7 cellular contexts compared by ENCODE assay signal in the genomic region with DNA sequence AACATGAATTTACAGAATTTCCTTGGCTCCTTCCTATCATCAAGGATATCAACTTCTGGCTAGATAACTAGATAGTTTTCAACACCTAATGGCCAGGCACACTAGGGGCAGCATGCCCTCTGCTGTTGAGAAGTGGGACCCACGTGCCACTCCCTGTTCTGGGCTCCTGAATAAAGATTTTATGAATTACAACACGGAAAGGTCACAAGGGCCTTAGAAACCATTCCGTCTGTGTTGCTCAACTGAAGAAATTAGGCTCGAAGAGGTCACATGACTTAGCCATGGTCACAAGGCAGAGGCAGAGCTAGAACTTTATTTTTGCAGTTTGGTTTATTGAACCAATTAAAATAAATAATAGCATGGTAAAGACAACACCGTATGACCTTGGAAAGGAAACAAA. TPM values are rescaled to one million over a fixed set of nuclear protein-coding genes. Genes with fewer than 3 reads are reported as not detected.
DNase-seq lines count a peak whose midpoint lies in the region; ATAC-seq and TF ChIP-seq lines count a peak whose summit lies in the region.

No MANE protein-coding gene starts in this region.

- H3K18ac ChIP-seq in IMR-90 (ENCODE audit: low read depth, low read length), result no peak overlapping the region

- H2BK20ac ChIP-seq in IMR-90 (ENCODE audit: low read depth, low read length), result 0 out of 2 replicates have a peak overlapping the region, but pooled peaks have one; percentile 28

- H3K9me3 ChIP-seq in IMR-90 (ENCODE audit: control insufficient read depth, insufficient read depth, low read length), result no peaks in the 10 kb centered on the region
- H3K9me3 ChIP-seq in transverse colon, result no peaks in the 10 kb centered on the region

- H3K27ac ChIP-seq in IMR-90 (ENCODE audit: insufficient read depth, low read length) (no peak overlapping the region), transverse colon (no peak overlapping the region)

- no peaks in the 10 kb centered on the region for H3K36me3 ChIP-seq in IMR-90 (ENCODE audit: control insufficient read depth, insufficient read depth, low read length)
- H3K36me3 ChIP-seq in transverse colon, result no peaks in the 10 kb centered on the region

- POLR2A ChIA-PET in IMR-90 (lab: Charles Lee; ENCODE audit: unreplicated experiment), result interaction anchor here (0.6 kb wide), 1 partner anchor 46 kb away, joined by 9 read pairs; no protein-coding TSS in a partner anchor

- BruUV-seq in IMR-90 (replicated peaks; lab: Mats Ljungman, UMichigan), result no TSS peak

- no peak overlapping the region for H4K5ac ChIP-seq in IMR-90 (ENCODE audit: low read depth, low read length)

- H2BK15ac ChIP-seq in IMR-90 (ENCODE audit: low read depth, low read length), result no peak overlapping the region

- no peak for TF ChIP-seq EP300 in transverse colon (IDR thresholded peaks at IDR 0.05; ENCODE audit: low read depth)

- intact Hi-C loops in IMR-90 (cut with micrococcal nuclease), result loop anchor here (1.0 kb wide), 1 partner anchor 146 kb away; no protein-coding TSS in a partner anchor
- intact Hi-C loops in left colon (cut with DNase I, micrococcal nuclease), result loop anchor here in 1 of 2 donors (10.0 kb wide), 1 partner anchor 149 kb away; no protein-coding TSS in a partner anchor
- intact Hi-C loops in transverse colon (cut with DNase I; ENCODE audit: low total_unique reads), result no loop called here

- H3K79me1 ChIP-seq in IMR-90 (ENCODE audit: low read depth in 1 of 2, low read length in 2 of 2), result peaks cover 0 to 11% of the 10 kb centered on the region in 2 experiments; a peak in 2 of 4 replicates

- H3K9ac ChIP-seq in IMR-90 (ENCODE audit: low read depth, low read length), result no peak overlapping the region

- in situ Hi-C loops in IMR-90 (cut with MboI; ENCODE audit: low sequenced_read_pairs) (no loop called here), transverse colon (cut with MboI; ENCODE audit: low pct_ligation_motif_present in 1 of 4, low pct_unique_long_range_greater_than_20kb in 1 of 4, low sequenced_read_pairs in 3 of 4) (loop anchor here in 1 of 4 donors (25.0 kb wide), 1 partner anchor 948 kb away; no protein-coding TSS in a partner anchor)

- no peak overlapping the region for H3K4me2 ChIP-seq in IMR-90 (ENCODE audit: low read depth, low read length)

- peaks cover 5% of the 10 kb centered on the region; the same call in 1 of the 2 replicates for H3K4me1 ChIP-seq in IMR-90 (ENCODE audit: control insufficient read depth, insufficient read depth, low read length)
- H3K4me1 ChIP-seq in transverse colon, result peaks cover 0 to 27% (median 8%) of the 10 kb centered on the region in 4 donors

- H3K4ac ChIP-seq in IMR-90 (ENCODE audit: low read depth, low read length), result 0 out of 2 replicates have a peak overlapping the region, but pooled peaks have one; percentile 12

- CTCF ChIA-PET in IMR-90 (lab: Yijun Ruan, JAX), result interaction anchor here (0.6 to 1.6 kb wide), 2 partner anchors 88 to 199 kb away, joined by 3 read pairs; no protein-coding TSS in a partner anchor

- H2AFZ ChIP-seq in IMR-90 (replicated peaks; ENCODE audit: low read length, poor library complexity), result peak overlapping the region; percentile 4

- H4K8ac ChIP-seq in IMR-90 (ENCODE audit: low read depth in 2 of 2, low read length in 2 of 2), result no peak overlapping the region

- no peak overlapping the region; the same call in 1 of the 2 replicates for H3K14ac ChIP-seq in IMR-90 (replicated peaks; ENCODE audit: low read depth, low read length)

- no peak overlapping the region for H2AK5ac ChIP-seq in IMR-90 (ENCODE audit: low read depth, low read length)

- DNase-seq in IMR-90, result peak; percentile 41
- DNase-seq in RKO (ENCODE audit: low spot score), result peak; percentile 63
- DNase-seq in cardiac fibroblast (ENCODE audit: low read depth in 2 of 2), result peak; percentile 76 to 81
- peak; percentile 33 to 44 for DNase-seq in left colon
- DNase-seq in transverse colon, result peak; percentile 44

- H4K20me1 ChIP-seq in IMR-90 (ENCODE audit: insufficient read depth, low read length), result no peaks in the 10 kb centered on the region

- no peak overlapping the region for H2BK5ac ChIP-seq in IMR-90 (ENCODE audit: low read depth, low read length, poor library complexity, severe bottlenecking)

- H2AK9ac ChIP-seq in IMR-90 (replicated peaks; ENCODE audit: low read depth, low read length, poor library complexity), result no peak overlapping the region

- no peak overlapping the region for H3K56ac ChIP-seq in IMR-90 (ENCODE audit: extremely low read depth, insufficient read depth, low read length)

- dilution Hi-C loops in IMR-90 (cut with HindIII; ENCODE audit: low sequenced_read_pairs, unreplicated experiment), result no loop called here

- no peak overlapping the region for H4K91ac ChIP-seq in IMR-90 (ENCODE audit: insufficient read depth, low read depth, low read length)

- TF ChIP-seq POLR2A in IMR-90 (IDR thresholded peaks at IDR 0.05; ENCODE audit: low read depth, low read length), result no peak
- TF ChIP-seq POLR2A in transverse colon (IDR thresholded peaks at IDR 0.05), result no peak

- H3K9me1 ChIP-seq in IMR-90 (ENCODE audit: insufficient read depth, low read length), result peaks cover 5% of the 10 kb centered on the region; the same call in 1 of the 2 replicates

- H3K27me3 ChIP-seq in IMR-90 (ENCODE audit: control insufficient read depth, insufficient read depth, low read length) (no peaks in the 10 kb centered on the region), transverse colon (no peaks in the 10 kb centered on the region)

- ATAC-seq in IMR-90 (ENCODE audit: low read depth), result peak; percentile 76
- ATAC-seq in left colon, result peak; percentile 88
- no peak for ATAC-seq in HG02642 (IDR thresholded peaks at IDR 0.05; ENCODE audit: poor library complexity, unreplicated experiment)

- H3K4me3 ChIP-seq in IMR-90 (ENCODE audit: insufficient read depth, low read depth, low read length), result no peak overlapping the region
- H3K4me3 ChIP-seq in cardiac fibroblast (replicated peaks in 1 of 2; ENCODE audit: low read depth in 2 of 2, low read length in 2 of 2), result no peak overlapping the region
- H3K4me3 ChIP-seq in transverse colon, result no peak overlapping the region

- H3K23ac ChIP-seq in IMR-90 (ENCODE audit: low read depth, low read length), result no peak overlapping the region

- H2BK120ac ChIP-seq in IMR-90 (ENCODE audit: low read depth, low read length), result 0 out of 2 replicates have a peak overlapping the region, but pooled peaks have one; percentile 2

- peak; percentile 60 for TF ChIP-seq RAD21 in IMR-90 (IDR thresholded peaks at IDR 0.05; ENCODE audit: low read length)

- TF ChIP-seq CTCF in GM12872 (IDR thresholded peaks at IDR 0.05; ENCODE audit: insufficient read depth, low read depth, low read length) (peak; percentile 67), IMR-90 (conservative IDR thresholded peaks at IDR 0.05; ENCODE audit: low read depth, low read length) (peak; percentile 62), cardiac fibroblast (IDR thresholded peaks at IDR 0.05; ENCODE audit: low read depth, low read length) (peak; percentile 68), transverse colon (IDR thresholded peaks at IDR 0.05) (peak; percentile 31 to 59 (median 44))

- 20% methylated on average over 1 of the region's 5 CpGs; no CpG with 5 or more reads in 1 of the 2 experiments for WGBS in IMR-90 (ENCODE audit: extremely low coverage in 2 of 2, insufficient read length in 1 of 2), 2 experiments
- 18 to 45% methylated on average over 3 to 5 of the region's 5 CpGs for WGBS in transverse colon (ENCODE audit: low coverage in 1 of 2), 2 donors

TF ChIP-seq in IMR-90, 13 proteins besides CTCF, POLR2A, EP300 and RAD21:
- TF ChIP-seq MAZ (IDR thresholded peaks at IDR 0.05; ENCODE audit: borderline replicate concordance, low read depth, low read length), result no peak
- no peak for TF ChIP-seq CHD1 (IDR thresholded peaks at IDR 0.05; ENCODE audit: low read depth, low read length)
- TF ChIP-seq SMC3 (IDR thresholded peaks at IDR 0.05; ENCODE audit: low read depth, low read length), result peak; percentile 67
- peak; percentile 32; the same call in 1 of the 2 replicates for TF ChIP-seq CEBPB (IDR thresholded peaks at IDR 0.05; ENCODE audit: low read depth, low read length)
- TF ChIP-seq, protein P1, sequence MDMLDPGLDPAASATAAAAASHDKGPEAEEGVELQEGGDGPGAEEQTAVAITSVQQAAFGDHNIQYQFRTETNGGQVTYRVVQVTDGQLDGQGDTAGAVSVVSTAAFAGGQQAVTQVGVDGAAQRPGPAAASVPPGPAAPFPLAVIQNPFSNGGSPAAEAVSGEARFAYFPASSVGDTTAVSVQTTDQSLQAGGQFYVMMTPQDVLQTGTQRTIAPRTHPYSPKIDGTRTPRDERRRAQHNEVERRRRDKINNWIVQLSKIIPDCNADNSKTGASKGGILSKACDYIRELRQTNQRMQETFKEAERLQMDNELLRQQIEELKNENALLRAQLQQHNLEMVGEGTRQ (IDR thresholded peaks at IDR 0.05; ENCODE audit: low read depth, low read length), result peak; percentile 82

RNA-seq across cellular contexts. Expression of a gene that starts 36.0 kb away (rescaled TPM):
- total RNA-seq in IMR-90 (2012; rRNA removed) (31.7 TPM in 2 replicates), left colon (10 to 100 TPM; 27.4 to 47.9 TPM), transverse colon (10 to 100 TPM; 20.9 to 34.8 (median 29.9) TPM)
- polyA plus RNA-seq in IMR-90 (2012; rRNA removed), result 56.8 and 64.9 TPM in 2 replicates
- 24.1 and 32.6 TPM in 2 replicates for polyA plus RNA-seq in IMR-90 (2012; cell fraction: cytosol; rRNA removed)
- polyA plus RNA-seq in IMR-90 (2012; cell fraction: nucleus; rRNA removed; ENCODE audit: low replicate concordance), result 4.1 and 36.8 TPM in 2 replicates

RNA-seq across cellular contexts. Expression of a gene that starts 37.3 kb away (rescaled TPM):
- total RNA-seq in IMR-90 (2012; rRNA removed), result 9.4 and 15.8 TPM in 2 replicates
- 4.3 and 4.6 TPM in 2 replicates for polyA plus RNA-seq in IMR-90 (2012; rRNA removed)
- polyA plus RNA-seq in IMR-90 (2012; cell fraction: cytosol; rRNA removed), result 0.93 and 2.8 TPM in 2 replicates
- 0.61 and 2.6 TPM in 2 replicates for polyA plus RNA-seq in IMR-90 (2012; cell fraction: nucleus; rRNA removed; ENCODE audit: low replicate concordance)
- 1 to 10 TPM in 1 of 2 donors, under 1 TPM in 1; 0.84 to 2.5 TPM for total RNA-seq in left colon
- total RNA-seq in transverse colon, result 1 to 10 TPM in 1 of 4 donors, under 1 TPM in 1, not detected in 2; 0.95 to 1.1 TPM
